ENCODE assay signal across 1 cellular context in genomic region chr20:50111829-50112495, GRCh38.
TF ChIP-seq lines count a peak whose summit lies in the region.

No MANE protein-coding gene starts in this region.

TF ChIP-seq in SK-N-SH treated with all-trans-retinoic acid at 6 μM for 48 hours, 23 proteins besides CTCF, POLR2A, EP300 and RAD21 (continued from another document):
- TF ChIP-seq TSHZ2 (CRISPR knock-in tag; IDR thresholded peaks at IDR 0.05) (no peak), CSRNP3 (CRISPR knock-in tag; IDR thresholded peaks at IDR 0.05) (no peak), ZNF565 (CRISPR knock-in tag; conservative IDR thresholded peaks at IDR 0.05; ENCODE audit: low read depth) (no peak), ZNF8 (CRISPR knock-in tag; IDR thresholded peaks at IDR 0.05) (no peak), ZC3H10 (CRISPR knock-in tag; IDR thresholded peaks at IDR 0.05) (no peak), OSR1 (CRISPR knock-in tag; IDR thresholded peaks at IDR 0.05) (no peak), ZFP30 (CRISPR knock-in tag; IDR thresholded peaks at IDR 0.05) (no peak)
